Comparison of ENCODE assay signal across 13 cellular contexts in genomic region chr12:15851919-15852318, GRCh38. TPM values are rescaled to one million over a fixed set of nuclear protein-coding genes. Genes with fewer than 3 reads are reported as not detected.
A peak's percentile ranks its signal among the peaks of the same experiment; 100 is the strongest.
DNase-seq lines count a peak whose midpoint lies in the region; ATAC-seq and TF ChIP-seq lines count a peak whose summit lies in the region.
"Had no signal": no experiment of that assay in that cellular context is flagged by ENCODE, and none has a peak within 500 bp of the region (broad histone marks: within the 10 kb centered on the region; RNA-seq: fewer than 3 reads in every experiment).

No MANE protein-coding gene starts in this region.

- H4K20me1 ChIP-seq in mammary epithelial cell (ENCODE audit: insufficient read depth, low read length): no peaks in the 10 kb centered on the region

- H3K27me3 Mint-ChIP-seq in neural crest cell (ENCODE audit: low read depth) (no peaks in the 10 kb centered on the region), Caco-2 (ENCODE audit: insufficient read depth, unreplicated experiment) (peaks cover 3% of the 10 kb centered on the region)
- peaks cover 7 to 20% of the 10 kb centered on the region in 2 donors for H3K27me3 Mint-ChIP-seq in natural killer cell treated with Interleukin-12 subunit alpha and Interleukin-12 subunit beta and Interleukin-15 and Interleukin-18, amount 100 ng/mL, for 72 hours

- intact Hi-C loops in mammary epithelial cell (cut with micrococcal nuclease): loop anchor here (1.0 to 10.0 kb wide), 3 partner anchors 63 to 627 kb away; partner anchors contain the start of genes EPS8 and RERG
- intact Hi-C loops in colonic mucosa (cut with DNase I): loop anchor here (10.0 kb wide), 1 partner anchor 327 kb away; no protein-coding TSS in a partner anchor
- intact Hi-C loops in Caco-2 (cut with micrococcal nuclease; ENCODE audit: unreplicated experiment): loop anchor here (1.0 kb wide), 1 partner anchor 80 kb away; no protein-coding TSS in a partner anchor

- H3K9me3 Mint-ChIP-seq in neural crest cell: no peaks in the 10 kb centered on the region
- H3K9me3 Mint-ChIP-seq in natural killer cell treated with Interleukin-12 subunit alpha and Interleukin-12 subunit beta and Interleukin-15 and Interleukin-18, amount 100 ng/mL, for 72 hours: no peaks in the 10 kb centered on the region
- no peaks in the 10 kb centered on the region for H3K9me3 Mint-ChIP-seq in Caco-2 (ENCODE audit: unreplicated experiment)
- H3K9me3 Mint-ChIP-seq: CD8-positive, alpha-beta T cell had no signal

- H3K27ac ChIP-seq in mammary epithelial cell (ENCODE audit: insufficient read depth, low read depth, low read length): peak overlapping the region; percentile 9
- no peak overlapping the region for H3K27ac ChIP-seq in colonic mucosa

- H3K36me3 ChIP-seq in mammary epithelial cell (ENCODE audit: insufficient read depth, low read length) (no peaks in the 10 kb centered on the region), colonic mucosa (no peaks in the 10 kb centered on the region), Caco-2 (ENCODE audit: control insufficient read depth, insufficient read depth, low read length) (no peaks in the 10 kb centered on the region)

- in situ Hi-C loops in mammary epithelial cell (cut with MboI; ENCODE audit: low sequenced_read_pairs in 2 of 2): loop anchor here (5.0 to 25.0 kb wide), 6 partner anchors 257 to 590 kb away; no protein-coding TSS in a partner anchor

- no peaks in the 10 kb centered on the region for H3K27me3 ChIP-seq in mammary epithelial cell (ENCODE audit: insufficient read depth, low read length)
- H3K27me3 ChIP-seq in colonic mucosa: no peaks in the 10 kb centered on the region
- no peaks in the 10 kb centered on the region for H3K27me3 ChIP-seq in Caco-2 (replicated peaks; ENCODE audit: control insufficient read depth, insufficient read depth, low read length)

- no peaks in the 10 kb centered on the region for H3K36me3 Mint-ChIP-seq in neural crest cell (ENCODE audit: low read depth)
- no peaks in the 10 kb centered on the region for H3K36me3 Mint-ChIP-seq in natural killer cell treated with Interleukin-12 subunit alpha and Interleukin-12 subunit beta and Interleukin-15 and Interleukin-18, amount 100 ng/mL, for 72 hours
- no peaks in the 10 kb centered on the region for H3K36me3 Mint-ChIP-seq in Caco-2 (ENCODE audit: insufficient read depth, unreplicated experiment)
- H3K36me3 Mint-ChIP-seq: CD8-positive, alpha-beta T cell had no signal

- TF ChIP-seq CTCF in mammary epithelial cell (conservative IDR thresholded peaks at IDR 0.05 in 1 of 2, IDR thresholded peaks at IDR 0.05 in 1 of 2; ENCODE audit: extremely low read depth in 1 of 2, insufficient read depth in 1 of 2, low read depth in 1 of 2, low read length in 2 of 2) (no peak), neural crest cell (conservative IDR thresholded peaks at IDR 0.05) (no peak), colonic mucosa (IDR thresholded peaks at IDR 0.05) (no peak), Caco-2 (IDR thresholded peaks at IDR 0.05; ENCODE audit: insufficient read depth in 1 of 2, low read depth in 1 of 2, low read length in 1 of 2, severe bottlenecking in 1 of 2, unreplicated experiment in 1 of 2) (no peak)

- no peaks in the 10 kb centered on the region for H3K79me2 ChIP-seq in mammary epithelial cell (ENCODE audit: insufficient read depth, low read length)

- POLR2A ChIA-PET in Caco-2 (lab: Charles Lee): no interaction called here

- ATAC-seq in GM18867 (IDR thresholded peaks at IDR 0.05; ENCODE audit: unreplicated experiment): no peak
- ATAC-seq in natural killer cell treated with Interleukin-12 subunit alpha and Interleukin-12 subunit beta and Interleukin-15 and Interleukin-18, amount 100 ng/mL, for 72 hours: no peak
- ATAC-seq: CD8-positive, alpha-beta T cell; Panc1 had no signal

- WGBS in mammary epithelial cell (ENCODE audit: low coverage, missing lambda C conversion rate): 73% methylated on average over 3 of the region's 3 CpGs

- H3K9me3 ChIP-seq in mammary epithelial cell (replicated peaks; ENCODE audit: insufficient read depth, low read length): no peaks in the 10 kb centered on the region
- no peaks in the 10 kb centered on the region for H3K9me3 ChIP-seq in colonic mucosa
- no peaks in the 10 kb centered on the region for H3K9me3 ChIP-seq in Caco-2

- H3K4me2 ChIP-seq in mammary epithelial cell (ENCODE audit: insufficient read depth, low read depth, low read length): no peak overlapping the region

- H3K4me3 Mint-ChIP-seq in neural crest cell (no peak overlapping the region), Caco-2 (ENCODE audit: unreplicated experiment) (no peak overlapping the region)
- no peak overlapping the region for H3K4me3 Mint-ChIP-seq in natural killer cell treated with Interleukin-12 subunit alpha and Interleukin-12 subunit beta and Interleukin-15 and Interleukin-18, amount 100 ng/mL, for 72 hours
- H3K4me3 Mint-ChIP-seq: CD8-positive, alpha-beta T cell had no signal

- no peaks in the 10 kb centered on the region for H3K4me1 Mint-ChIP-seq in neural crest cell
- no peaks in the 10 kb centered on the region for H3K4me1 Mint-ChIP-seq in natural killer cell treated with Interleukin-12 subunit alpha and Interleukin-12 subunit beta and Interleukin-15 and Interleukin-18, amount 100 ng/mL, for 72 hours (ENCODE audit: low read depth in 2 of 2)
- H3K4me1 Mint-ChIP-seq in Caco-2 (ENCODE audit: low read depth, unreplicated experiment): peaks cover 7% of the 10 kb centered on the region

- peak overlapping the region; percentile 12 for H2AFZ ChIP-seq in mammary epithelial cell (ENCODE audit: low read depth, low read length)

- CTCF ChIA-PET in mammary epithelial cell (lab: Charles Lee; ENCODE audit: low non-redundant PET) (no interaction called here), Caco-2 (lab: Charles Lee) (interaction anchor here (1.0 kb wide), 1 partner anchor 320 kb away, joined by 3 read pairs; no protein-coding TSS in a partner anchor)

- no peak overlapping the region for H3K9ac ChIP-seq in mammary epithelial cell (ENCODE audit: insufficient read depth, low read length)
- no peak overlapping the region for H3K9ac ChIP-seq in colonic mucosa (ENCODE audit: low read depth in 2 of 2, low read length in 2 of 2)

- H3K4me1 ChIP-seq in mammary epithelial cell (ENCODE audit: insufficient read depth, low read length) (peaks cover 10% of the 10 kb centered on the region), colonic mucosa (peaks cover 5% of the 10 kb centered on the region), Caco-2 (no peaks in the 10 kb centered on the region)

- H3K4me3 ChIP-seq in mammary epithelial cell (replicated peaks in 1 of 3; ENCODE audit: insufficient read depth in 1 of 3, low read depth in 2 of 3, low read length in 3 of 3) (no peak overlapping the region), colonic mucosa (no peak overlapping the region), Caco-2 (ENCODE audit: low read depth, low read length) (no peak overlapping the region)

- peak overlapping the region; percentile 32 for H3K27ac Mint-ChIP-seq in neural crest cell (ENCODE audit: unreplicated experiment)
- no peak overlapping the region for H3K27ac Mint-ChIP-seq in natural killer cell treated with Interleukin-12 subunit alpha and Interleukin-12 subunit beta and Interleukin-15 and Interleukin-18, amount 100 ng/mL, for 72 hours
- H3K27ac Mint-ChIP-seq in Caco-2 (ENCODE audit: unreplicated experiment): no peak overlapping the region
- H3K27ac Mint-ChIP-seq: CD8-positive, alpha-beta T cell had no signal

- BruUV-seq in mammary epithelial cell (replicated peaks; lab: Mats Ljungman, UMichigan): TSS peak; percentile 80
- BruUV-seq in Caco-2 (replicated peaks; lab: Mats Ljungman, UMichigan): no TSS peak

- dilution Hi-C loops in mammary epithelial cell (cut with HindIII; ENCODE audit: low sequenced_read_pairs): no loop called here

- peak; percentile 41 for DNase-seq in EL
- DNase-seq in M059J (ENCODE audit: low read depth): peak; percentile 63
- peak; percentile 40 for DNase-seq in mammary epithelial cell
- no peak for DNase-seq in neural crest cell (ENCODE audit: low read depth, low spot score)
- no peak for DNase-seq in colonic mucosa
- DNase-seq in natural killer cell treated with Interleukin-12 subunit alpha and Interleukin-12 subunit beta and Interleukin-15 and Interleukin-18, amount 100 ng/mL, for 72 hours (ENCODE audit: low spot score): no peak
- no peak for DNase-seq in Caco-2
- DNase-seq: CD8-positive, alpha-beta T cell; NCI-H1092 treated with DMSO at 0.1 percent for 48 hours; NCI-H1694; SHP77 treated with DMSO at 0.1 percent for 48 hours had no signal

RNA-seq across cellular contexts. Expression of gene STRAP, which starts 30.3 kb away (rescaled TPM):
- total RNA-seq in M059J (2014; rRNA removed; shearing (Covaris generic)): 91.0 and 148 TPM in 2 replicates
- total RNA-seq in mammary epithelial cell: 100 to 1,000 TPM in 1 of 2 donors, 10 to 100 TPM in 1; 83.2 to 163 TPM
- polyA plus RNA-seq in mammary epithelial cell: 133 TPM
- 84.0 TPM for polyA minus RNA-seq in mammary epithelial cell
- total RNA-seq in neural crest cell: 191 and 200 TPM in 2 replicates
- 100 to 1,000 TPM in 1 of 2 donors, 10 to 100 TPM in 1; 85.3 to 108 TPM for total RNA-seq in colonic mucosa
- 100 to 1,000 TPM; 101 to 109 TPM for total RNA-seq in natural killer cell treated with Interleukin-12 subunit alpha and Interleukin-12 subunit beta and Interleukin-15 and Interleukin-18, amount 100 ng/mL, for 72 hours
- 246 and 262 TPM in 2 replicates for total RNA-seq in Caco-2 (2022)

RNA-seq across cellular contexts. Expression of gene DERA, which starts 59.2 kb away (rescaled TPM):
- 67.0 and 111 TPM in 2 replicates for total RNA-seq in M059J (2014; rRNA removed; shearing (Covaris generic))
- total RNA-seq in mammary epithelial cell: 10 to 100 TPM; 43.2 to 49.2 TPM
- polyA plus RNA-seq in mammary epithelial cell: 30.6 TPM
- 29.7 TPM for polyA minus RNA-seq in mammary epithelial cell
- total RNA-seq in neural crest cell: 34.1 and 43.0 TPM in 2 replicates
- total RNA-seq in colonic mucosa: 10 to 100 TPM; 44.0 to 61.2 TPM
- total RNA-seq in natural killer cell treated with Interleukin-12 subunit alpha and Interleukin-12 subunit beta and Interleukin-15 and Interleukin-18, amount 100 ng/mL, for 72 hours: 10 to 100 TPM; 23.2 to 25.1 TPM
- 84.3 and 86.4 TPM in 2 replicates for total RNA-seq in Caco-2 (2022)

Comparison
In these comparisons a context has a peak if more than half of its experiments do, and no peak if none do; other contexts are left out.
1. DNase-seq: peak in EL (single experiment), M059J (single experiment) and mammary epithelial cell (single experiment); none in neural crest cell (single experiment), colonic mucosa (single experiment), natural killer cell treated with Interleukin-12 subunit alpha and Interleukin-12 subunit beta and Interleukin-15 and Interleukin-18, amount 100 ng/mL, for 72 hours (single experiment) and Caco-2 (0 of 2).